Comparison of ENCODE assay signal across 9 cellular contexts in genomic region chr1:201795066-201795465, GRCh38. TPM values are rescaled to one million over a fixed set of nuclear protein-coding genes. Genes with fewer than 3 reads are reported as not detected.
DNase-seq lines count a peak whose midpoint lies in the region; ATAC-seq, FAIRE-seq and TF ChIP-seq lines count a peak whose summit lies in the region.
"Had no signal": no experiment of that assay in that cellular context is flagged by ENCODE, and none has a peak within 500 bp of the region (broad histone marks: within the 10 kb centered on the region; RNA-seq: fewer than 3 reads in every experiment).

No MANE protein-coding gene starts in this region.

- H3K4me2 ChIP-seq in endothelial cell of umbilical vein (ENCODE audit: insufficient read depth, low read length), result no peak overlapping the region

- CTCF ChIA-PET in endothelial cell of umbilical vein (lab: Charles Lee), result interaction anchor here (0.6 to 20.2 kb wide), 34 partner anchors 9 to 347 kb away, joined by 3 to 970 read pairs (median 4); partner anchors contain the start of gene NAV1

- no peaks in the 10 kb centered on the region for H4K20me1 ChIP-seq in endothelial cell of umbilical vein (replicated peaks; ENCODE audit: control insufficient read depth, extremely low read depth, insufficient read depth, low read length)

- no peak overlapping the region for H3K4me3 ChIP-seq in endothelial cell of umbilical vein (replicated peaks in 1 of 3; ENCODE audit: insufficient read depth in 1 of 3, low read depth in 1 of 3, low read length in 3 of 3)
- no peak overlapping the region for H3K4me3 ChIP-seq in thoracic aorta

- H3K9ac ChIP-seq in endothelial cell of umbilical vein (replicated peaks; ENCODE audit: extremely low read depth, insufficient read depth, low read length), result no peak overlapping the region

- TF ChIP-seq POLR2A in endothelial cell of umbilical vein (IDR thresholded peaks at IDR 0.05; ENCODE audit: low read depth, low read length), result no peak

- BruUV-seq in endothelial cell of umbilical vein (replicated peaks; lab: Mats Ljungman, UMichigan), result no TSS peak

- H3K27me3 ChIP-seq in endothelial cell of umbilical vein (ENCODE audit: control insufficient read depth in 2 of 2, insufficient read depth in 2 of 2, low read length in 2 of 2) (no peaks in the 10 kb centered on the region), thoracic aorta (replicated peaks; ENCODE audit: insufficient read depth) (no peaks in the 10 kb centered on the region)

- intact Hi-C loops in endothelial cell of umbilical vein (cut with micrococcal nuclease), result no loop called here

- H3K9me3 ChIP-seq in endothelial cell of umbilical vein (replicated peaks; ENCODE audit: control insufficient read depth, insufficient read depth, low read length), result no peaks in the 10 kb centered on the region
- no peaks in the 10 kb centered on the region for H3K9me3 ChIP-seq in thoracic aorta

- POLR2A ChIA-PET in endothelial cell of umbilical vein (lab: Charles Lee), result no interaction called here

- peak; percentile 5 to 34 for DNase-seq in SHP77 (lab: John Stamatoyannopoulos, UW)
- no peak for DNase-seq in SHP77 treated with DMSO at 0.1 percent for 48 hours (lab: John Stamatoyannopoulos, UW)
- peak; percentile 9 for DNase-seq in NCI-H2171 treated with DMSO at 0.1 percent for 48 hours (lab: John Stamatoyannopoulos, UW)
- peak; percentile 46 for DNase-seq in endothelial cell of umbilical vein (ENCODE audit: low read depth, low spot score)
- DNase-seq in thoracic aorta (ENCODE audit: low spot score), result no peak
- no peak for DNase-seq in stimulated activated naive CD8-positive, alpha-beta T cell treated with anti-CD3 and anti-CD28 coated beads, Interleukin-15, Interleukin-2, amounts not matched to agents 100 U/mL and 50 U/mL, for 24 hours
- DNase-seq: activated CD4-positive, alpha-beta T cell treated with anti-CD3 and anti-CD28 coated beads for 1 hour had no signal

- H3K9me1 ChIP-seq in endothelial cell of umbilical vein (replicated peaks; ENCODE audit: control insufficient read depth, extremely low read depth, insufficient read depth, low read length), result no peaks in the 10 kb centered on the region

- H3K27ac ChIP-seq in endothelial cell of umbilical vein (ENCODE audit: insufficient read depth, low read depth, low read length), result no peak overlapping the region
- H3K27ac ChIP-seq in thoracic aorta, result peak overlapping the region in 1 of 2 donors; percentile 30

- H3K36me3 ChIP-seq in endothelial cell of umbilical vein (ENCODE audit: control insufficient read depth in 2 of 2, extremely low read depth in 1 of 2, insufficient read depth in 2 of 2, low read length in 2 of 2) (peaks cover 12 to 16% of the 10 kb centered on the region in 2 experiments), thoracic aorta (peaks cover 54% of the 10 kb centered on the region)

- ATAC-seq in thoracic aorta (ENCODE audit: insufficient number of reproducible peaks, low FRiP score, low read depth) (no peak), GM21515 (IDR thresholded peaks at IDR 0.05; ENCODE audit: unreplicated experiment) (no peak), GM19324 (IDR thresholded peaks at IDR 0.05; ENCODE audit: low FRiP score, unreplicated experiment) (no peak)
- no peak for ATAC-seq in stimulated activated naive CD8-positive, alpha-beta T cell treated with anti-CD3 and anti-CD28 coated beads, Interleukin-15, Interleukin-2, amounts not matched to agents 100 U/mL and 50 U/mL, for 24 hours

- H3K4me1 ChIP-seq in endothelial cell of umbilical vein (ENCODE audit: control insufficient read depth, extremely low read depth, insufficient read depth, low read length), result peaks cover 35% of the 10 kb centered on the region
- H3K4me1 ChIP-seq in thoracic aorta (ENCODE audit: control insufficient read depth in 1 of 2, low read depth in 2 of 2), result peaks cover 27 to 34% of the 10 kb centered on the region in 2 donors

- dilution Hi-C loops in endothelial cell of umbilical vein (cut with MboI; ENCODE audit: extremely low pct_ligation_motif_present, low sequenced_read_pairs), result no loop called here

- H2AFZ ChIP-seq in endothelial cell of umbilical vein (ENCODE audit: low read depth, low read length), result no peak overlapping the region

- H3K79me2 ChIP-seq in endothelial cell of umbilical vein (ENCODE audit: control insufficient read depth, insufficient read depth, low read length), result peaks cover 7% of the 10 kb centered on the region

- peak; percentile 18 for FAIRE-seq in endothelial cell of umbilical vein (lab: Jason Lieb, UNC)

- TF ChIP-seq CTCF in endothelial cell of umbilical vein (IDR thresholded peaks at IDR 0.05; ENCODE audit: extremely low read depth in 1 of 2, insufficient read depth in 1 of 2, low read depth in 1 of 2, low read length in 2 of 2) (peak in 1 of 2 donors; percentile 38), thoracic aorta (IDR thresholded peaks at IDR 0.05) (peak; percentile 38)

TF ChIP-seq in endothelial cell of umbilical vein, 7 proteins besides CTCF, POLR2A, EP300 and RAD21:
- no peak for TF ChIP-seq GATA2 (IDR thresholded peaks at IDR 0.05; ENCODE audit: insufficient read depth, insufficient read length, low read depth, low read length)
- no peak for TF ChIP-seq FOS (IDR thresholded peaks at IDR 0.05; ENCODE audit: borderline replicate concordance, insufficient read depth, low read length)
- TF ChIP-seq, protein P1, sequence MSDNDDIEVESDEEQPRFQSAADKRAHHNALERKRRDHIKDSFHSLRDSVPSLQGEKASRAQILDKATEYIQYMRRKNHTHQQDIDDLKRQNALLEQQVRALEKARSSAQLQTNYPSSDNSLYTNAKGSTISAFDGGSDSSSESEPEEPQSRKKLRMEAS (IDR thresholded peaks at IDR 0.05; ENCODE audit: insufficient read depth, insufficient read length), result no peak
- TF ChIP-seq POLR2AphosphoS5 (IDR thresholded peaks at IDR 0.05; ENCODE audit: insufficient read depth, low read depth, low read length), result no peak
- TF ChIP-seq JUN (IDR thresholded peaks at IDR 0.05; ENCODE audit: borderline replicate concordance, insufficient read depth, insufficient read length, low read depth), result no peak
- no peak for TF ChIP-seq MYC (IDR thresholded peaks at IDR 0.05; ENCODE audit: low read depth, low read length)
- TF ChIP-seq EZH2 (IDR thresholded peaks at IDR 0.05; ENCODE audit: borderline replicate concordance, low read depth, low read length, severe bottlenecking), result no peak
TF ChIP-seq in endothelial cell of umbilical vein: peak in this region for 0.

RNA-seq across cellular contexts. Expression of gene IPO9, which starts 33.9 kb away (rescaled TPM):
- total RNA-seq in endothelial cell of umbilical vein (104 and 114 TPM in 2 replicates), thoracic aorta (10 to 100 TPM; 21.4 to 32.6 TPM)
- 53.4 and 74.6 TPM in 2 replicates for polyA plus RNA-seq in endothelial cell of umbilical vein
- polyA plus RNA-seq in endothelial cell of umbilical vein (2011; cell fraction: cytosol; rRNA removed), result 45.5 and 50.1 TPM in 2 replicates
- 107 and 131 TPM in 2 replicates for polyA plus RNA-seq in endothelial cell of umbilical vein (2011; cell fraction: nucleus; rRNA removed)
- polyA plus RNA-seq in endothelial cell of umbilical vein (2012), result 44.5 and 54.7 TPM in 2 replicates
- polyA minus RNA-seq in endothelial cell of umbilical vein, result 110 and 137 TPM in 2 replicates
- polyA minus RNA-seq in endothelial cell of umbilical vein (2011; cell fraction: cytosol; rRNA and poly(A)+ RNA removed), result 61.2 TPM
- polyA minus RNA-seq in endothelial cell of umbilical vein (2011; cell fraction: nucleus; rRNA and poly(A)+ RNA removed), result 56.8 and 85.5 TPM in 2 replicates

Comparison
In these comparisons a context has a peak if more than half of its experiments do, and no peak if none do; other contexts are left out.
1. DNase-seq: peak in SHP77 (2 of 2), NCI-H2171 treated with DMSO at 0.1 percent for 48 hours (single experiment) and endothelial cell of umbilical vein (single experiment); none in SHP77 treated with DMSO at 0.1 percent for 48 hours (single experiment), thoracic aorta (single experiment) and stimulated activated naive CD8-positive, alpha-beta T cell treated with anti-CD3 and anti-CD28 coated beads, Interleukin-15, Interleukin-2, amounts not matched to agents 100 U/mL and 50 U/mL, for 24 hours (single experiment).